In genomic region chr16:49544828-49545227, GRCh38 we compare ENCODE assay signal across 31 cellular contexts.
"Had no signal": no experiment of that assay in that cellular context is flagged by ENCODE, and none has a peak within 500 bp of the region (broad histone marks: within the 10 kb centered on the region; RNA-seq: fewer than 3 reads in every experiment).

No MANE protein-coding gene starts in this region.

- H3K36me3 Mint-ChIP-seq: activated CD4-positive, alpha-beta memory T cell treated with anti-CD3 and anti-CD28 coated beads for 36 hours; activated CD8-positive, alpha-beta memory T cell treated with anti-CD3 and anti-CD28 coated beads, Interleukin-2, amount 10 ng/mL, durations not matched to agents 7 days and 5 days; activated naive CD4-positive, alpha-beta T cell treated with anti-CD3 and anti-CD28 coated beads, Interleukin-2, amount 50 U/mL, for 24 hours; activated naive CD8-positive, alpha-beta T cell treated with anti-CD3 and anti-CD28 coated beads for 36 hours had no signal

- H3K9me3 ChIP-seq: adrenal gland, body of pancreas, colonic mucosa, esophagus squamous epithelium had no signal

- H3K27me3 ChIP-seq: adrenal gland, body of pancreas, colonic mucosa, esophagus squamous epithelium had no signal

- H3K9me3 Mint-ChIP-seq: activated CD4-positive, alpha-beta memory T cell treated with anti-CD3 and anti-CD28 coated beads for 36 hours; activated CD4-positive, alpha-beta T cell treated with anti-CD3 and anti-CD28 coated beads, Interleukin-2, amount 10 ng/mL, durations not matched to agents 24 days and 14 days; activated naive CD4-positive, alpha-beta T cell treated with anti-CD3 and anti-CD28 coated beads, Interleukin-2, amount 50 U/mL, for 24 hours; activated naive CD8-positive, alpha-beta T cell treated with anti-CD3 and anti-CD28 coated beads, Interleukin-2, amount 50 U/mL, for 24 hours; activated T-helper 1 cell treated with anti-CD3 and anti-CD28 coated beads, Interleukin-12 subunit alpha, Interleukin-12 subunit beta, Interleukin-2, Interleukin-4 antibody, amounts not matched to agents 30 ng/mL and 10 ng/mL and 1 ng/mL, durations not matched to agents 14 hours and 24 hours and 36 hours; activated T-helper 2 cell treated with anti-CD3 and anti-CD28 coated beads, Interferon-gamma antibody, Interleukin-2, Interleukin-4, amounts not matched to agents 10 μg/mL and 5 μg/mL and 100 μg/mL, durations not matched to agents 14 hours and 24 hours and 36 hours; T-helper 2 cell treated with Interferon-gamma antibody and Interleukin-4, amounts not matched to agents 5 μg/mL and 100 μg/mL, for 36 hours had no signal

- H3K4me3 ChIP-seq: adrenal gland, body of pancreas, colonic mucosa, esophagus squamous epithelium had no signal

- H3K27ac Mint-ChIP-seq: activated CD4-positive, alpha-beta memory T cell treated with anti-CD3 and anti-CD28 coated beads for 36 hours; activated CD4-positive, alpha-beta T cell treated with anti-CD3 and anti-CD28 coated beads for 36 hours; activated CD4-positive, alpha-beta T cell treated with anti-CD3 and anti-CD28 coated beads, Interleukin-2, amount 10 ng/mL, durations not matched to agents 24 days and 14 days; activated CD8-positive, alpha-beta memory T cell treated with anti-CD3 and anti-CD28 coated beads, Interleukin-2, amount 10 ng/mL, durations not matched to agents 7 days and 5 days; activated CD8-positive, alpha-beta T cell treated with anti-CD3 and anti-CD28 coated beads, Interleukin-2, amount 10 ng/mL, durations not matched to agents 7 days and 5 days; activated naive CD4-positive, alpha-beta T cell treated with anti-CD3 and anti-CD28 coated beads for 36 hours; activated naive CD4-positive, alpha-beta T cell treated with anti-CD3 and anti-CD28 coated beads, Interleukin-2, amount 50 U/mL, for 24 hours; activated naive CD8-positive, alpha-beta T cell treated with anti-CD3 and anti-CD28 coated beads for 36 hours; activated naive CD8-positive, alpha-beta T cell treated with anti-CD3 and anti-CD28 coated beads, Interleukin-2, amount 50 U/mL, for 24 hours; activated T-helper 1 cell treated with anti-CD3 and anti-CD28 coated beads, Interleukin-12 subunit alpha, Interleukin-12 subunit beta, Interleukin-2, Interleukin-4 antibody, amounts not matched to agents 30 ng/mL and 10 ng/mL and 1 ng/mL, durations not matched to agents 14 hours and 24 hours and 36 hours; activated T-helper 2 cell treated with anti-CD3 and anti-CD28 coated beads, Interferon-gamma antibody, Interleukin-2, Interleukin-4, amounts not matched to agents 10 μg/mL and 5 μg/mL and 100 μg/mL, durations not matched to agents 14 hours and 24 hours and 36 hours; T-helper 17 cell; T-helper 2 cell treated with Interferon-gamma antibody and Interleukin-4, amounts not matched to agents 5 μg/mL and 100 μg/mL, for 36 hours had no signal

- ATAC-seq: activated CD4-positive, alpha-beta T cell treated with anti-CD3 and anti-CD28 coated beads for 36 hours; activated CD8-positive, alpha-beta memory T cell treated with anti-CD3 and anti-CD28 coated beads, Interleukin-2, amount 10 ng/mL, durations not matched to agents 7 days and 5 days; activated CD8-positive, alpha-beta T cell treated with anti-CD3 and anti-CD28 coated beads, Interleukin-2, amount 10 ng/mL, durations not matched to agents 7 days and 5 days; activated naive CD8-positive, alpha-beta T cell treated with anti-CD3 and anti-CD28 coated beads, Interleukin-2, amount 50 U/mL, for 24 hours; body of pancreas; T-helper 17 cell had no signal

- H3K27ac ChIP-seq: adrenal gland, body of pancreas, colonic mucosa, epithelial cell of prostate had no signal

- H3K4me1 ChIP-seq: adrenal gland, body of pancreas, colonic mucosa had no signal

- H3K4me1 Mint-ChIP-seq: activated CD4-positive, alpha-beta T cell treated with anti-CD3 and anti-CD28 coated beads for 36 hours; activated CD4-positive, alpha-beta T cell treated with anti-CD3 and anti-CD28 coated beads, Interleukin-2, amount 10 ng/mL, durations not matched to agents 24 days and 14 days; activated CD8-positive, alpha-beta memory T cell treated with anti-CD3 and anti-CD28 coated beads, Interleukin-2, amount 10 ng/mL, durations not matched to agents 7 days and 5 days; activated naive CD4-positive, alpha-beta T cell treated with anti-CD3 and anti-CD28 coated beads, Interleukin-2, amount 50 U/mL, for 24 hours; activated naive CD8-positive, alpha-beta T cell treated with anti-CD3 and anti-CD28 coated beads for 36 hours; activated naive CD8-positive, alpha-beta T cell treated with anti-CD3 and anti-CD28 coated beads, Interleukin-2, amount 50 U/mL, for 24 hours; T-helper 17 cell had no signal

- DNase-seq: activated CD4-positive, alpha-beta memory T cell treated with anti-CD3 and anti-CD28 coated beads for 36 hours; activated CD4-positive, alpha-beta T cell treated with anti-CD3 and anti-CD28 coated beads for 36 hours; activated CD4-positive, alpha-beta T cell treated with anti-CD3 and anti-CD28 coated beads, Interleukin-2, amount 10 ng/mL, durations not matched to agents 24 days and 14 days; activated CD4-positive, CD25-positive, alpha-beta regulatory T cell; activated CD4-positive, CD25-positive, alpha-beta regulatory T cell treated with anti-CD3 and anti-CD28 coated beads, Interleukin-2, amount 50 U/mL, for 72 hours; activated CD8-positive, alpha-beta memory T cell treated with anti-CD3 and anti-CD28 coated beads, Interleukin-2, amount 10 ng/mL, durations not matched to agents 7 days and 5 days; activated CD8-positive, alpha-beta memory T cell treated with anti-CD3 and anti-CD28 coated beads, Interleukin-2, amount 50 U/mL, for 4 hours; activated CD8-positive, alpha-beta T cell treated with anti-CD3 and anti-CD28 coated beads, Interleukin-2, amount 10 ng/mL, durations not matched to agents 7 days and 5 days; activated effector memory CD4-positive, alpha-beta T cell treated with anti-CD3 and anti-CD28 coated beads, Interleukin-2, amount 50 U/mL, for 16 hours; activated naive CD4-positive, alpha-beta T cell treated with anti-CD3 and anti-CD28 coated beads for 36 hours; activated naive CD8-positive, alpha-beta T cell treated with anti-CD3 and anti-CD28 coated beads for 36 hours; activated naive CD8-positive, alpha-beta T cell treated with anti-CD3 and anti-CD28 coated beads, Interleukin-2, amount 50 U/mL, for 24 hours; activated T-cell treated with anti-CD3 and anti-CD28 coated beads, Interleukin-2, amount 50 U/mL, for 1 hour; activated T-cell treated with anti-CD3 and anti-CD28 coated beads, Interleukin-2, amount 50 U/mL, for 48 hours; adrenal gland; amygdala; body of pancreas; caudate nucleus; cerebellar nuclear complex; colonic mucosa; effector CD8-positive, alpha-beta T cell; esophagus squamous epithelium; foreskin melanocyte; T-helper 1 cell; T-helper 17 cell; T1000 had no signal

- H3K27me3 Mint-ChIP-seq: activated CD4-positive, alpha-beta memory T cell treated with anti-CD3 and anti-CD28 coated beads for 36 hours; activated CD4-positive, alpha-beta T cell treated with anti-CD3 and anti-CD28 coated beads for 36 hours; activated CD4-positive, alpha-beta T cell treated with anti-CD3 and anti-CD28 coated beads, Interleukin-2, amount 10 ng/mL, durations not matched to agents 24 days and 14 days; activated CD8-positive, alpha-beta memory T cell treated with anti-CD3 and anti-CD28 coated beads, Interleukin-2, amount 10 ng/mL, durations not matched to agents 7 days and 5 days; activated naive CD4-positive, alpha-beta T cell treated with anti-CD3 and anti-CD28 coated beads, Interleukin-2, amount 50 U/mL, for 24 hours; activated naive CD8-positive, alpha-beta T cell treated with anti-CD3 and anti-CD28 coated beads for 36 hours; activated naive CD8-positive, alpha-beta T cell treated with anti-CD3 and anti-CD28 coated beads, Interleukin-2, amount 50 U/mL, for 24 hours had no signal

- H3K36me3 ChIP-seq: adrenal gland, colonic mucosa, esophagus squamous epithelium had no signal

- H3K4me3 Mint-ChIP-seq: activated CD4-positive, alpha-beta memory T cell treated with anti-CD3 and anti-CD28 coated beads for 36 hours; activated CD4-positive, alpha-beta T cell treated with anti-CD3 and anti-CD28 coated beads for 36 hours; activated CD4-positive, alpha-beta T cell treated with anti-CD3 and anti-CD28 coated beads, Interleukin-2, amount 10 ng/mL, durations not matched to agents 24 days and 14 days; activated CD8-positive, alpha-beta memory T cell treated with anti-CD3 and anti-CD28 coated beads, Interleukin-2, amount 10 ng/mL, durations not matched to agents 7 days and 5 days; activated CD8-positive, alpha-beta T cell treated with anti-CD3 and anti-CD28 coated beads, Interleukin-2, amount 10 ng/mL, durations not matched to agents 7 days and 5 days; activated naive CD4-positive, alpha-beta T cell treated with anti-CD3 and anti-CD28 coated beads for 36 hours; activated naive CD4-positive, alpha-beta T cell treated with anti-CD3 and anti-CD28 coated beads, Interleukin-2, amount 50 U/mL, for 24 hours; activated naive CD8-positive, alpha-beta T cell treated with anti-CD3 and anti-CD28 coated beads for 36 hours; activated naive CD8-positive, alpha-beta T cell treated with anti-CD3 and anti-CD28 coated beads, Interleukin-2, amount 50 U/mL, for 24 hours; activated T-helper 1 cell treated with anti-CD3 and anti-CD28 coated beads, Interleukin-12 subunit alpha, Interleukin-12 subunit beta, Interleukin-2, Interleukin-4 antibody, amounts not matched to agents 30 ng/mL and 10 ng/mL and 1 ng/mL, durations not matched to agents 14 hours and 24 hours and 36 hours; T-helper 17 cell; T-helper 2 cell treated with Interferon-gamma antibody and Interleukin-4, amounts not matched to agents 5 μg/mL and 100 μg/mL, for 36 hours had no signal
